In genomic region chr9:89835676-89836075, GRCh38 we compare ENCODE assay signal across 1 cellular context.
TF ChIP-seq lines count a peak whose summit lies in the region.

No MANE protein-coding gene starts in this region.

TF ChIP-seq in WTC11, 78 proteins besides CTCF, POLR2A, EP300 and RAD21 (continued from another document):
- TF ChIP-seq HMGXB4 (CRISPR knock-in tag; IDR thresholded peaks at IDR 0.05): no peak
